ENCODE assay signal across 8 cellular contexts in genomic region chr17:17354560-17355357, GRCh38. TPM values are rescaled to one million over a fixed set of nuclear protein-coding genes. Genes with fewer than 3 reads are reported as not detected.
DNase-seq lines count a peak whose midpoint lies in the region; ATAC-seq and TF ChIP-seq lines count a peak whose summit lies in the region.

No MANE protein-coding gene starts in this region.

- H3K79me2 ChIP-seq in osteoblast (ENCODE audit: insufficient read depth, low read length): no peaks in the 10 kb centered on the region

- H3K4me3 ChIP-seq in osteoblast (ENCODE audit: insufficient read depth, low read length) (no peak overlapping the region), tibial nerve (no peak overlapping the region)

- no peaks in the 10 kb centered on the region for H3K36me3 ChIP-seq in osteoblast (ENCODE audit: insufficient read depth, low read length)
- H3K36me3 ChIP-seq in tibial nerve: no peaks in the 10 kb centered on the region

- TF ChIP-seq EP300 in tibial nerve (IDR thresholded peaks at IDR 0.05): peak in 1 of 2 donors; percentile 68

- H3K9me3 ChIP-seq in osteoblast (ENCODE audit: low read depth, low read length) (no peaks in the 10 kb centered on the region), tibial nerve (peaks cover 0 to 11% (median 3%) of the 10 kb centered on the region in 4 donors)

- ATAC-seq in foreskin keratinocyte (peak; percentile 32), GM21447 (IDR thresholded peaks at IDR 0.05; ENCODE audit: unreplicated experiment) (no peak)

- H3K27ac ChIP-seq in foreskin keratinocyte: no peak overlapping the region
- no peak overlapping the region for H3K27ac ChIP-seq in osteoblast (ENCODE audit: low read depth, low read length)
- H3K27ac ChIP-seq in tibial nerve: no peak overlapping the region

- H4K20me1 ChIP-seq in osteoblast (ENCODE audit: insufficient read depth, low read length): no peaks in the 10 kb centered on the region

- H2AFZ ChIP-seq in osteoblast (ENCODE audit: low read length): no peak overlapping the region

- WGBS in tibial nerve, 2 donors: 30 to 33% methylated on average over 10 to 14 of the region's 14 CpGs

- DNase-seq in DMS 273 (lab: John Stamatoyannopoulos, UW; ENCODE audit: unreplicated experiment): peak; percentile 82
- DNase-seq in M059J (ENCODE audit: low read depth): peak; percentile 53
- peak; percentile 95 for DNase-seq in SHP77 treated with DMSO at 0.1 percent for 48 hours (lab: John Stamatoyannopoulos, UW)
- peak; percentile 61 for DNase-seq in activated T-helper 9 cell treated with anti-CD3 and anti-CD28 coated beads, Interleukin-2, amount 50 U/mL, for 16 hours (ENCODE audit: low read depth)
- peak in 1 of 2 donors; percentile 27 for DNase-seq in foreskin keratinocyte
- DNase-seq in osteoblast (ENCODE audit: insufficient read length, low spot score, missing footprints): peak; percentile 95
- peak; percentile 51 to 76 for DNase-seq in tibial nerve (ENCODE audit: low spot score in 2 of 2)

- TF ChIP-seq CTCF in foreskin keratinocyte (conservative IDR thresholded peaks at IDR 0.05) (peak; percentile 83), osteoblast (IDR thresholded peaks at IDR 0.05; ENCODE audit: extremely low read depth, low read depth, low read length) (peak; percentile 89), tibial nerve (IDR thresholded peaks at IDR 0.05) (peak; percentile 78 to 96 (median 91))

- H3K4me1 ChIP-seq in foreskin keratinocyte: no peaks in the 10 kb centered on the region
- H3K4me1 ChIP-seq in osteoblast (ENCODE audit: insufficient read depth, low read length): peaks cover 17% of the 10 kb centered on the region
- H3K4me1 ChIP-seq in tibial nerve: peaks cover 0 to 22% (median 0%) of the 10 kb centered on the region in 4 donors

- no peak overlapping the region for H3K4me2 ChIP-seq in osteoblast (ENCODE audit: insufficient read depth, low read length)

- peaks cover 24% of the 10 kb centered on the region for H3K27me3 ChIP-seq in foreskin keratinocyte
- no peaks in the 10 kb centered on the region for H3K27me3 ChIP-seq in osteoblast (ENCODE audit: insufficient read depth, low read length)
- peaks cover 0 to 3% of the 10 kb centered on the region in 2 donors for H3K27me3 ChIP-seq in tibial nerve

- no peak for TF ChIP-seq POLR2A in tibial nerve (IDR thresholded peaks at IDR 0.05)

RNA-seq across cellular contexts. Expression of gene NT5M, which starts 51.6 kb away (rescaled TPM):
- 1.6 and 1.8 TPM in 2 replicates for total RNA-seq in M059J (2014; rRNA removed; shearing (Covaris generic))
- 0.88 and 1.4 TPM in 2 replicates for total RNA-seq in foreskin keratinocyte
- 1.1 and 1.2 TPM in 2 replicates for polyA plus RNA-seq in foreskin keratinocyte
- 0.36 and 1.2 TPM in 2 replicates for total RNA-seq in osteoblast
- 10 to 100 TPM in 1 of 4 donors, 1 to 10 TPM in 3; 4.8 to 11.2 (median 7.7) TPM for total RNA-seq in tibial nerve
